Comparison of ENCODE assay signal across 1 cellular context in the genomic region with DNA sequence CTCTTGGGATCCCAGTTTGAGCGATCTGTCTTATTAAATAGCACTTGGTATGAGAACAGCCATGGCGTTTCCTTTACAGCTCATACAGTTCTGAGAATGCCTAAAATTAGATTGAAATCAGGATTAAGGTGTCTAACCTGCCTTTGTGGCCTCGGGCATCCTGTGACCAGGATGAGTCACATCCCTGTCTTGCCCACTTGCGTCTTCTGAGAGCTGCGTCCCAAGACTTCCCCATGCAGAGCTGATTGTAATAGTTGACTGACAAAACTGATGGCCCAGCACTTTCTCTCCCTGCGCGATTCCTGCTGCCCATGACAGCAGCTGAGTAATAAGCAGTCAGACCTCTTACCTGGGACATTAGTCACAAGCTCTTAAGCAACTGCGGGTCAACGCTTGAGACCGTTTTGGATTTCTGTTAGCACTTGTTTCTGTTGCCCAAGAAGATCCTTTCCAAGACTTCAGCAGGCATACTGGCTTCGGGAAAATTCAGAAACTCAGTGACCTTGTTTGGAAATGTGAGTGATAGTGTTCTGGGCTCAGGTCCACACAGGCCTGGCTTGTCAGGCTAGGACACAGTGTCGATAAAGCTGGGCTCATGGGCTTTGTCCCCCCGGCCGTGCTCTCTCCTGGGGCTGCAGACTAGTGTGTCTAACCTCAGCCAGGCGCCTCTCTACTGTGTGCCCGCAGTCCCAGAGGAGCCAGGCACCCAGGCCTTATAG.
A peak's percentile ranks its signal among the peaks of the same experiment; 100 is the strongest.
TF ChIP-seq lines count a peak whose summit lies in the region.

No MANE protein-coding gene starts in this region.

TF ChIP-seq in K562, 482 proteins besides CTCF, POLR2A, EP300 and RAD21 (continued from another document):
- TF ChIP-seq NRF1 (conservative IDR thresholded peaks at IDR 0.05 in 1 of 2, IDR thresholded peaks at IDR 0.05 in 1 of 2) (0 out of 4 replicates have a peak, but pooled peaks of 1 of the 2 experiments have one; percentile 11), PYGO2 (tag; IDR thresholded peaks at IDR 0.05) (no peak), JUN (IDR thresholded peaks at IDR 0.05; ENCODE audit: borderline replicate concordance, low read depth, low read length) (peak; percentile 20; the same call in 1 of the 2 replicates), JUN (CRISPR knock-in tag; IDR thresholded peaks at IDR 0.05; ENCODE audit: borderline replicate concordance) (no peak), FOSL1 (tag; conservative IDR thresholded peaks at IDR 0.05) (peak; percentile 4; the same call in 1 of the 2 replicates), HLTF (IDR thresholded peaks at IDR 0.05) (no peak), CEBPG (CRISPR knock-in tag; IDR thresholded peaks at IDR 0.05) (no peak), CEBPG (tag; conservative IDR thresholded peaks at IDR 0.05 in 1 of 2, IDR thresholded peaks at IDR 0.05 in 1 of 2) (peak in 1 of 2 experiments; percentile 50; a peak in 1 of 4 replicates), MAFK (IDR thresholded peaks at IDR 0.05; ENCODE audit: low read length) (peak; percentile 35; the same call in 1 of the 2 replicates)
- TF ChIP-seq, protein P1, sequence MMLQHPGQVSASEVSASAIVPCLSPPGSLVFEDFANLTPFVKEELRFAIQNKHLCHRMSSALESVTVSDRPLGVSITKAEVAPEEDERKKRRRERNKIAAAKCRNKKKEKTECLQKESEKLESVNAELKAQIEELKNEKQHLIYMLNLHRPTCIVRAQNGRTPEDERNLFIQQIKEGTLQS (IDR thresholded peaks at IDR 0.05), result peak; percentile 11; the same call in 1 of the 2 replicates
- TF ChIP-seq, protein P1 (CRISPR knock-in tag; conservative IDR thresholded peaks at IDR 0.05), result no peak
- TF ChIP-seq, protein P2, sequence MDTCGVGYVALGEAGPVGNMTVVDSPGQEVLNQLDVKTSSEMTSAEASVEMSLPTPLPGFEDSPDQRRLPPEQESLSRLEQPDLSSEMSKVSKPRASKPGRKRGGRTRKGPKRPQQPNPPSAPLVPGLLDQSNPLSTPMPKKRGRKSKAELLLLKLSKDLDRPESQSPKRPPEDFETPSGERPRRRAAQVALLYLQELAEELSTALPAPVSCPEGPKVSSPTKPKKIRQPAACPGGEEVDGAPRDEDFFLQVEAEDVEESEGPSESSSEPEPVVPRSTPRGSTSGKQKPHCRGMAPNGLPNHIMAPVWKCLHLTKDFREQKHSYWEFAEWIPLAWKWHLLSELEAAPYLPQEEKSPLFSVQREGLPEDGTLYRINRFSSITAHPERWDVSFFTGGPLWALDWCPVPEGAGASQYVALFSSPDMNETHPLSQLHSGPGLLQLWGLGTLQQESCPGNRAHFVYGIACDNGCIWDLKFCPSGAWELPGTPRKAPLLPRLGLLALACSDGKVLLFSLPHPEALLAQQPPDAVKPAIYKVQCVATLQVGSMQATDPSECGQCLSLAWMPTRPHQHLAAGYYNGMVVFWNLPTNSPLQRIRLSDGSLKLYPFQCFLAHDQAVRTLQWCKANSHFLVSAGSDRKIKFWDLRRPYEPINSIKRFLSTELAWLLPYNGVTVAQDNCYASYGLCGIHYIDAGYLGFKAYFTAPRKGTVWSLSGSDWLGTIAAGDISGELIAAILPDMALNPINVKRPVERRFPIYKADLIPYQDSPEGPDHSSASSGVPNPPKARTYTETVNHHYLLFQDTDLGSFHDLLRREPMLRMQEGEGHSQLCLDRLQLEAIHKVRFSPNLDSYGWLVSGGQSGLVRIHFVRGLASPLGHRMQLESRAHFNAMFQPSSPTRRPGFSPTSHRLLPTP (IDR thresholded peaks at IDR 0.05; ENCODE audit: borderline replicate concordance, extremely low read depth, insufficient read length), result no peak
